Comparison of ENCODE assay signal across 25 cellular contexts in genomic region chr19:47074621-47075020, GRCh38. TPM values are rescaled to one million over a fixed set of nuclear protein-coding genes. Genes with fewer than 3 reads are reported as not detected.
"Had no signal": no experiment of that assay in that cellular context is flagged by ENCODE, and none has a peak within 500 bp of the region (broad histone marks: within the 10 kb centered on the region; RNA-seq: fewer than 3 reads in every experiment).

No MANE protein-coding gene starts in this region.

- H3K9me3 ChIP-seq: gastrocnemius medialis, heart left ventricle, ovary, psoas muscle, sigmoid colon, thoracic aorta, tibial nerve, upper lobe of left lung had no signal

- H3K4me1 Mint-ChIP-seq: nephron had no signal

- H3K36me3 ChIP-seq: neural progenitor cell, ovary had no signal

- DNase-seq: effector memory CD8-positive, alpha-beta T cell; foreskin fibroblast; gastrocnemius medialis; hippocampal formation; mammary epithelial cell; mesendoderm; midbrain; naive thymus-derived CD4-positive, alpha-beta T cell; nucleus accumbens; ovary; psoas muscle; sigmoid colon; stimulated activated CD4-positive, alpha-beta T cell treated with anti-CD3 and anti-CD28 coated beads, Interleukin-2, amount 100 ng/mL, for 24 hours; stimulated activated CD4-positive, alpha-beta T cell treated with anti-CD3 and anti-CD28 coated beads, Interleukin-4, amount 100 ng/mL, for 4 hours; stimulated activated naive B cell treated with anti-CD40 and anti-IgM and Interleukin-4, amounts not matched to agents 10 μg/mL and 1 μg/mL and 100 μg/mL, for 72 hours had no signal

- H3K9me3 Mint-ChIP-seq: effector memory CD8-positive, alpha-beta T cell; nephron; neural progenitor cell; stimulated activated naive B cell treated with anti-CD40 and anti-IgM and Interleukin-4, amounts not matched to agents 10 μg/mL and 1 μg/mL and 100 μg/mL, for 72 hours; stimulated activated naive CD8-positive, alpha-beta T cell treated with anti-CD3 and anti-CD28 coated beads, Interleukin-15, Interleukin-2, amounts not matched to agents 100 ng/mL and 50 ng/mL, for 24 hours had no signal

- H3K4me1 ChIP-seq: gastrocnemius medialis, neural progenitor cell had no signal

- H3K27me3 Mint-ChIP-seq: effector memory CD8-positive, alpha-beta T cell; naive thymus-derived CD4-positive, alpha-beta T cell; stimulated activated naive B cell treated with anti-CD40 and anti-IgM and Interleukin-4, amounts not matched to agents 10 μg/mL and 1 μg/mL and 100 μg/mL, for 72 hours; stimulated activated naive CD8-positive, alpha-beta T cell treated with anti-CD3 and anti-CD28 coated beads, Interleukin-15, Interleukin-2, amounts not matched to agents 100 ng/mL and 50 ng/mL, for 24 hours had no signal

- H3K4me3 Mint-ChIP-seq: effector memory CD8-positive, alpha-beta T cell; naive thymus-derived CD4-positive, alpha-beta T cell; nephron; stimulated activated naive B cell treated with anti-CD40 and anti-IgM and Interleukin-4, amounts not matched to agents 10 μg/mL and 1 μg/mL and 100 μg/mL, for 72 hours; stimulated activated naive CD8-positive, alpha-beta T cell treated with anti-CD3 and anti-CD28 coated beads, Interleukin-15, Interleukin-2, amounts not matched to agents 100 ng/mL and 50 ng/mL, for 24 hours had no signal

- H3K27me3 ChIP-seq: gastrocnemius medialis, heart left ventricle, neural progenitor cell, ovary, sigmoid colon, tibial nerve, upper lobe of left lung had no signal

- H3K9ac ChIP-seq: neural progenitor cell had no signal

- H3K4me3 ChIP-seq: coronary artery, gastrocnemius medialis, heart left ventricle, neural progenitor cell, ovary, psoas muscle, sigmoid colon, thoracic aorta, tibial nerve, upper lobe of left lung had no signal

- H3K27ac ChIP-seq: coronary artery, gastrocnemius medialis, heart left ventricle, neural progenitor cell, ovary, psoas muscle, sigmoid colon, thoracic aorta, upper lobe of left lung had no signal

- H3K4me2 ChIP-seq: neural progenitor cell had no signal

RNA-seq across cellular contexts. Expression of gene NPAS1, which starts 55.0 kb away (rescaled TPM):
- total RNA-seq: dermis microvascular lymphatic vessel endothelial cell, liver had no signal
